ENCODE assay signal across 18 cellular contexts in the genomic region with DNA sequence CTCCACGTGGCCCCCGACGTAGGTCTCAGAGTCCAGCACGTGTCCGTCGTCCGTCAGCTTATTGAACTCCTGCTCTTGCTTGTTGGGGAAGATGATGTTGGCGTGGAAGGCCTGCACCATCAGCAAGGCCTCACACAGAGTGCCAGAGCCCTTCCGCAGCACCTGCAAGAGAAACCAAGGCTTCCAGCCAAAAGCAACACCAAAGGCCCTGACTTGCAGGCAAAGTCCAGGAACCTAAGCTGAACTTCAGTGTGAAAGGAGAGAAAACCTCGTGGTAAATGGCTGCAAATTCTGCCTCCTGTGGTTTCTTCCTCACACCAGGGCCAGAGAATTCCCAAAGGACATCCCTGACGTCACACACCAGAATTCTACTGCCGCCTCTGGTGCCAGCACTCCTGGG. TPM values are rescaled to one million over a fixed set of nuclear protein-coding genes. Genes with fewer than 3 reads are reported as not detected.
DNase-seq lines count a peak whose midpoint lies in the region; ATAC-seq, FAIRE-seq and TF ChIP-seq lines count a peak whose summit lies in the region.
"Had no signal": no experiment of that assay in that cellular context is flagged by ENCODE, and none has a peak within 500 bp of the region (broad histone marks: within the 10 kb centered on the region; RNA-seq: fewer than 3 reads in every experiment).

No MANE protein-coding gene starts in this region.

- WGBS in liver = 46% methylated on average over 12 of the region's 12 CpGs
- 100% methylated on average over 2 of the region's 12 CpGs for WGBS in HepG2 (ENCODE audit: low lambda C conversion rate)

- no peak for TF ChIP-seq POLR2A in HepG2 (IDR thresholded peaks at IDR 0.05; ENCODE audit: insufficient read depth in 1 of 2, low read depth in 2 of 2, low read length in 2 of 2)

- no peaks in the 10 kb centered on the region for H3K27me3 Mint-ChIP-seq in stimulated activated naive B cell treated with anti-CD40 and anti-IgM and Interleukin-4, amounts not matched to agents 10 μg/mL and 1 μg/mL and 100 μg/mL, for 72 hours
- H3K27me3 Mint-ChIP-seq in naive thymus-derived CD4-positive, alpha-beta T cell = no peaks in the 10 kb centered on the region
- H3K27me3 Mint-ChIP-seq: CD4-positive, alpha-beta memory T cell had no signal

- FAIRE-seq in HepG2 (lab: Jason Lieb, UNC) = no peak
- FAIRE-seq: GM12878, GM18507 had no signal

- H2AFZ ChIP-seq in HepG2 (ENCODE audit: low read length) = no peak overlapping the region
- H2AFZ ChIP-seq in osteoblast (ENCODE audit: low read length) = no peak overlapping the region

- H3K27ac ChIP-seq in liver (ENCODE audit: low read depth in 1 of 2, low read length in 2 of 2) (peak overlapping the region; percentile 55 to 82), HepG2 (ENCODE audit: extremely low read length, insufficient read depth, low read length) (no peak overlapping the region), osteoblast (ENCODE audit: low read depth, low read length) (no peak overlapping the region), RWPE1 (no peak overlapping the region)
- no peak overlapping the region for H3K27ac ChIP-seq in naive thymus-derived CD4-positive, alpha-beta T cell (ENCODE audit: low read depth, low read length)
- H3K27ac ChIP-seq: C4-2B had no signal

- intact Hi-C loops in HepG2 (cut with micrococcal nuclease; ENCODE audit: unreplicated experiment) = no loop called here
- intact Hi-C loops in naive thymus-derived CD4-positive, alpha-beta T cell (cut with micrococcal nuclease) = no loop called here

- H3K79me2 ChIP-seq in HepG2 (ENCODE audit: insufficient read depth, low read length) = no peaks in the 10 kb centered on the region
- no peaks in the 10 kb centered on the region for H3K79me2 ChIP-seq in osteoblast (ENCODE audit: insufficient read depth, low read length)

- H3K4me1 ChIP-seq in liver (ENCODE audit: control insufficient read depth in 4 of 4, insufficient read depth in 4 of 4, low read length in 3 of 4) (peaks cover 9 to 23% (median 19%) of the 10 kb centered on the region in 4 donors), HepG2 (ENCODE audit: insufficient read depth, low read length) (no peaks in the 10 kb centered on the region), osteoblast (ENCODE audit: insufficient read depth, low read length) (no peaks in the 10 kb centered on the region)
- H3K4me1 ChIP-seq in naive thymus-derived CD4-positive, alpha-beta T cell (ENCODE audit: control insufficient read depth in 2 of 2, insufficient read depth in 2 of 2, low read length in 2 of 2) = no peaks in the 10 kb centered on the region

- H3K9me3 ChIP-seq in liver (ENCODE audit: control insufficient read depth in 4 of 4, low read length in 3 of 4) (no peaks in the 10 kb centered on the region), HepG2 (ENCODE audit: low read length) (no peaks in the 10 kb centered on the region), osteoblast (ENCODE audit: low read depth, low read length) (no peaks in the 10 kb centered on the region)
- no peaks in the 10 kb centered on the region for H3K9me3 ChIP-seq in naive thymus-derived CD4-positive, alpha-beta T cell (ENCODE audit: control insufficient read depth in 2 of 3, low read length in 3 of 3)

- no peak for ATAC-seq in HepG2
- no peak for ATAC-seq in stimulated activated naive B cell treated with anti-CD40 and anti-IgM and Interleukin-4, amounts not matched to agents 10 μg/mL and 1 μg/mL and 100 μg/mL, for 72 hours (replicated peaks)
- ATAC-seq in naive thymus-derived CD4-positive, alpha-beta T cell = no peak

- TF ChIP-seq EP300 in HepG2 (IDR thresholded peaks at IDR 0.05; ENCODE audit: low read depth in 2 of 2, low read length in 2 of 2) (no peak), HepG2 (CRISPR knock-in tag; IDR thresholded peaks at IDR 0.05; ENCODE audit: borderline replicate concordance) (no peak)

- no peak for TF ChIP-seq CTCF in liver (IDR thresholded peaks at IDR 0.05; ENCODE audit: low read depth, low read length, missing input control)
- no peak for TF ChIP-seq CTCF in HepG2 (CRISPR knock-in tag; IDR thresholded peaks at IDR 0.05)
- no peak for TF ChIP-seq CTCF in osteoblast (IDR thresholded peaks at IDR 0.05; ENCODE audit: extremely low read depth, low read depth, low read length)
- no peak for TF ChIP-seq CTCF in RWPE1 (conservative IDR thresholded peaks at IDR 0.05; ENCODE audit: low read depth)

- no TSS peak for BruUV-seq in HepG2 (replicated peaks; lab: Mats Ljungman, UMichigan)

- POLR2A ChIA-PET in HepG2 (lab: Yijun Ruan, JAX) = no interaction called here
- POLR2A ChIA-PET in naive thymus-derived CD4-positive, alpha-beta T cell (lab: Charles Lee) = interaction anchor here (0.7 kb wide), 1 partner anchor 18 kb away, joined by 3 read pairs; no protein-coding TSS in a partner anchor
- POLR2A ChIA-PET in RWPE1 (lab: Yijun Ruan, JAX; ENCODE audit: low non-redundant PET) = no interaction called here

- no peaks in the 10 kb centered on the region for H3K4me1 Mint-ChIP-seq in stimulated activated naive B cell treated with anti-CD40 and anti-IgM and Interleukin-4, amounts not matched to agents 10 μg/mL and 1 μg/mL and 100 μg/mL, for 72 hours
- H3K4me1 Mint-ChIP-seq in naive thymus-derived CD4-positive, alpha-beta T cell = peaks cover 0 to 5% (median 4%) of the 10 kb centered on the region in 7 donors
- H3K4me1 Mint-ChIP-seq: H9 had no signal

- peaks cover 54 to 72% of the 10 kb centered on the region in 2 donors for H3K36me3 Mint-ChIP-seq in stimulated activated naive B cell treated with anti-CD40 and anti-IgM and Interleukin-4, amounts not matched to agents 10 μg/mL and 1 μg/mL and 100 μg/mL, for 72 hours
- peaks cover 14 to 44% (median 28%) of the 10 kb centered on the region in 5 donors for H3K36me3 Mint-ChIP-seq in naive thymus-derived CD4-positive, alpha-beta T cell

- CTCF ChIA-PET in HepG2 (lab: Yijun Ruan, JAX; ENCODE audit: low intra/inter-chr PET ratio, low total read pairs) (no interaction called here), RWPE1 (lab: Yijun Ruan, JAX) (no interaction called here)
- CTCF ChIA-PET in naive thymus-derived CD4-positive, alpha-beta T cell (lab: Charles Lee) = no interaction called here

- H3K9ac ChIP-seq in liver (ENCODE audit: low read depth in 1 of 2, low read length in 2 of 2) (peak overlapping the region in 1 of 2 donors; percentile 42), HepG2 (ENCODE audit: insufficient read depth, low read depth, low read length) (no peak overlapping the region)

- H3K4me3 ChIP-seq in liver (ENCODE audit: low read depth in 1 of 3, low read length in 3 of 3) = no peak overlapping the region
- no peak overlapping the region for H3K4me3 ChIP-seq in HepG2 (replicated peaks in 1 of 3; ENCODE audit: insufficient read depth in 1 of 3, low read depth in 2 of 3, low read length in 3 of 3)
- H3K4me3 ChIP-seq in osteoblast (ENCODE audit: insufficient read depth, low read length) = no peak overlapping the region
- no peak overlapping the region for H3K4me3 ChIP-seq in naive thymus-derived CD4-positive, alpha-beta T cell (ENCODE audit: low read length)
- H3K4me3 ChIP-seq: GM12878 had no signal

- H3K27ac Mint-ChIP-seq in stimulated activated naive B cell treated with anti-CD40 and anti-IgM and Interleukin-4, amounts not matched to agents 10 μg/mL and 1 μg/mL and 100 μg/mL, for 72 hours = peak overlapping the region; percentile 75
- no peak overlapping the region for H3K27ac Mint-ChIP-seq in naive thymus-derived CD4-positive, alpha-beta T cell
- H3K27ac Mint-ChIP-seq: H9 had no signal

- H3K9me3 Mint-ChIP-seq in stimulated activated naive B cell treated with anti-CD40 and anti-IgM and Interleukin-4, amounts not matched to agents 10 μg/mL and 1 μg/mL and 100 μg/mL, for 72 hours = no peaks in the 10 kb centered on the region
- H3K9me3 Mint-ChIP-seq in naive thymus-derived CD4-positive, alpha-beta T cell = no peaks in the 10 kb centered on the region
- H3K9me3 Mint-ChIP-seq: H9 had no signal

- no peaks in the 10 kb centered on the region for H4K20me1 ChIP-seq in HepG2 (ENCODE audit: insufficient read depth, low read length)
- H4K20me1 ChIP-seq in osteoblast (ENCODE audit: insufficient read depth, low read length) = no peaks in the 10 kb centered on the region

- TF ChIP-seq RAD21 in liver (IDR thresholded peaks at IDR 0.05) (peak; percentile 48 to 61), HepG2 (CRISPR knock-in tag; IDR thresholded peaks at IDR 0.05) (no peak)

- DNase-seq in HepG2 (ENCODE audit: low spot score) = no peak
- DNase-seq in ecto neural progenitor cell (ENCODE audit: low spot score) = peak; percentile 36
- DNase-seq in osteoblast (ENCODE audit: insufficient read length, low spot score, missing footprints) = peak; percentile 91
- DNase-seq in stimulated activated naive B cell treated with anti-CD40 and anti-IgM and Interleukin-4, amounts not matched to agents 10 μg/mL and 1 μg/mL and 100 μg/mL, for 72 hours = no peak
- no peak for DNase-seq in naive thymus-derived CD4-positive, alpha-beta T cell
- no peak for DNase-seq in RWPE1 (ENCODE audit: low spot score)
- no peak for DNase-seq in NCI-H510A (lab: John Stamatoyannopoulos, UW)
- DNase-seq: 8988T; ACHN; CD4-positive, alpha-beta memory T cell; DMS79; GOT3; H9 had no signal

- no peak overlapping the region for H3K4me2 ChIP-seq in HepG2 (ENCODE audit: low read depth, low read length)
- H3K4me2 ChIP-seq in osteoblast (ENCODE audit: insufficient read depth, low read length) = no peak overlapping the region

- no peak overlapping the region for H3K4me3 Mint-ChIP-seq in stimulated activated naive B cell treated with anti-CD40 and anti-IgM and Interleukin-4, amounts not matched to agents 10 μg/mL and 1 μg/mL and 100 μg/mL, for 72 hours
- H3K4me3 Mint-ChIP-seq in naive thymus-derived CD4-positive, alpha-beta T cell = no peak overlapping the region

- H3K36me3 ChIP-seq in liver (ENCODE audit: control insufficient read depth in 4 of 4, insufficient read depth in 3 of 4, low read depth in 1 of 4, low read length in 3 of 4) (peaks cover 13 to 49% (median 27%) of the 10 kb centered on the region in 4 donors), HepG2 (replicated peaks in 1 of 2; ENCODE audit: control insufficient read depth in 1 of 2, insufficient read depth in 2 of 2, low read length in 2 of 2) (peaks cover 33 to 76% of the 10 kb centered on the region in 2 experiments), osteoblast (ENCODE audit: insufficient read depth, low read length) (peaks cover 34% of the 10 kb centered on the region)
- peaks cover 9 to 73% (median 11%) of the 10 kb centered on the region in 3 experiments for H3K36me3 ChIP-seq in naive thymus-derived CD4-positive, alpha-beta T cell (ENCODE audit: control insufficient read depth in 2 of 3, insufficient read depth in 3 of 3, low read length in 3 of 3)

- H3K27me3 ChIP-seq in liver (ENCODE audit: control insufficient read depth in 4 of 4, insufficient read depth in 4 of 4, low read length in 3 of 4) (no peaks in the 10 kb centered on the region), HepG2 (ENCODE audit: control insufficient read depth in 1 of 2, insufficient read depth in 2 of 2, low read length in 2 of 2) (no peaks in the 10 kb centered on the region), osteoblast (ENCODE audit: insufficient read depth, low read length) (no peaks in the 10 kb centered on the region)
- no peaks in the 10 kb centered on the region for H3K27me3 ChIP-seq in naive thymus-derived CD4-positive, alpha-beta T cell (ENCODE audit: control insufficient read depth in 2 of 2, insufficient read depth in 2 of 2, low read length in 2 of 2)

- in situ Hi-C loops in HepG2 (cut with HindIII; ENCODE audit: extremely low pct_ligation_motif_present, low pct_unique_long_range_greater_than_20kb) = no loop called here

RNA-seq across cellular contexts. Expression of gene POLE, which starts 14.5 kb away (rescaled TPM):
- 10 to 100 TPM; 31.0 to 39.2 TPM for total RNA-seq in liver
- 1 to 10 TPM; 7.6 to 8.4 TPM for polyA plus RNA-seq in liver
- total RNA-seq in HepG2 (2016; rRNA removed; fragmentation: Illumina TruSeq; extraction: Trizol) = 25.7 and 52.2 TPM in 2 replicates
- total RNA-seq in HepG2 (2016; cell fraction: cytosol; rRNA removed; fragmentation: Illumina TruSeq; extraction: Trizol; ENCODE audit: low read depth) = 59.1 and 64.2 TPM in 2 replicates
- total RNA-seq in HepG2 (2016; cell fraction: insoluble cytoplasmic fraction; rRNA removed; fragmentation: Illumina TruSeq; extraction: Trizol) = 20.9 and 52.7 TPM in 2 replicates
- total RNA-seq in HepG2 (2016; cell fraction: membrane; rRNA removed; fragmentation: Illumina TruSeq; extraction: Trizol) = 57.6 and 66.6 TPM in 2 replicates
- total RNA-seq in HepG2 (2016; cell fraction: nucleus; rRNA removed; fragmentation: Illumina TruSeq; extraction: Trizol) = 72.5 and 80.9 TPM in 2 replicates
- polyA plus RNA-seq in HepG2 (2011; rRNA removed) = 23.2 and 25.3 TPM in 2 replicates
- polyA plus RNA-seq in HepG2 (2011; cell fraction: cytosol; rRNA removed) = 4.8 and 9.4 TPM in 2 replicates
- polyA plus RNA-seq in HepG2 (2011; cell fraction: nucleus; rRNA removed) = 134 and 225 TPM in 2 replicates
- polyA plus RNA-seq in HepG2 (2012) = 14.9 and 21.3 TPM in 2 replicates
- polyA plus RNA-seq in HepG2 (2016; cell fraction: cytosol; fragmentation: Illumina TruSeq; extraction: Trizol; ENCODE audit: low read depth) = 4.1 and 5.2 TPM in 2 replicates
- polyA plus RNA-seq in HepG2 (2016; cell fraction: insoluble cytoplasmic fraction; fragmentation: Illumina TruSeq; extraction: Trizol; ENCODE audit: low read depth) = 21.3 and 29.5 TPM in 2 replicates
- 11.4 and 13.7 TPM in 2 replicates for polyA plus RNA-seq in HepG2 (2016; cell fraction: membrane; fragmentation: Illumina TruSeq; extraction: Trizol; ENCODE audit: low read depth)
- 185 and 194 TPM in 2 replicates for polyA plus RNA-seq in HepG2 (2016; cell fraction: nucleus; fragmentation: Illumina TruSeq; extraction: Trizol; ENCODE audit: insufficient read depth, low read depth)
- 104 and 245 TPM in 2 replicates for polyA minus RNA-seq in HepG2 (2011; rRNA and poly(A)+ RNA removed; ENCODE audit: low replicate concordance)
- 12.9 and 22.7 TPM in 2 replicates for polyA minus RNA-seq in HepG2 (2011; cell fraction: cytosol; rRNA and poly(A)+ RNA removed)
- 79.4 and 111 TPM in 2 replicates for polyA minus RNA-seq in HepG2 (2011; cell fraction: nucleus; rRNA and poly(A)+ RNA removed)
- 15.2 and 22.1 TPM in 2 replicates for total RNA-seq in osteoblast
- total RNA-seq in naive thymus-derived CD4-positive, alpha-beta T cell = 100 to 1,000 TPM in 1 of 5 experiments, 10 to 100 TPM in 4; 54.5 to 138 (median 62.1) TPM
- 1 to 10 TPM; 3.6 to 8.8 TPM for polyA plus RNA-seq in naive thymus-derived CD4-positive, alpha-beta T cell

RNA-seq across cellular contexts. Expression of gene PXMP2, which starts 14.7 kb away (rescaled TPM):
- total RNA-seq in liver (100 to 1,000 TPM in 1 of 2 donors, 10 to 100 TPM in 1; 43.8 to 117 TPM), HepG2 (2016; rRNA removed; fragmentation: Illumina TruSeq; extraction: Trizol) (38.3 and 42.9 TPM in 2 replicates), osteoblast (10.1 and 10.6 TPM in 2 replicates)
- polyA plus RNA-seq in liver (100 to 1,000 TPM; 153 to 259 TPM), HepG2 (2011; rRNA removed) (24.4 and 25.5 TPM in 2 replicates)
- total RNA-seq in HepG2 (2016; cell fraction: cytosol; rRNA removed; fragmentation: Illumina TruSeq; extraction: Trizol; ENCODE audit: low read depth) = 129 and 144 TPM in 2 replicates
- 34.3 and 45.4 TPM in 2 replicates for total RNA-seq in HepG2 (2016; cell fraction: insoluble cytoplasmic fraction; rRNA removed; fragmentation: Illumina TruSeq; extraction: Trizol)
- total RNA-seq in HepG2 (2016; cell fraction: membrane; rRNA removed; fragmentation: Illumina TruSeq; extraction: Trizol) = 94.5 and 107 TPM in 2 replicates
- 16.5 and 17.4 TPM in 2 replicates for total RNA-seq in HepG2 (2016; cell fraction: nucleus; rRNA removed; fragmentation: Illumina TruSeq; extraction: Trizol)
- polyA plus RNA-seq in HepG2 (2011; cell fraction: cytosol; rRNA removed) = 21.8 and 27.1 TPM in 2 replicates
- polyA plus RNA-seq in HepG2 (2011; cell fraction: nucleus; rRNA removed) = 11.1 and 15.6 TPM in 2 replicates
- 14.0 and 18.0 TPM in 2 replicates for polyA plus RNA-seq in HepG2 (2012)
- polyA plus RNA-seq in HepG2 (2016; cell fraction: cytosol; fragmentation: Illumina TruSeq; extraction: Trizol; ENCODE audit: low read depth) = 136 and 147 TPM in 2 replicates
- 33.1 and 37.0 TPM in 2 replicates for polyA plus RNA-seq in HepG2 (2016; cell fraction: insoluble cytoplasmic fraction; fragmentation: Illumina TruSeq; extraction: Trizol; ENCODE audit: low read depth)
- 87.1 and 93.3 TPM in 2 replicates for polyA plus RNA-seq in HepG2 (2016; cell fraction: membrane; fragmentation: Illumina TruSeq; extraction: Trizol; ENCODE audit: low read depth)
- polyA plus RNA-seq in HepG2 (2016; cell fraction: nucleus; fragmentation: Illumina TruSeq; extraction: Trizol; ENCODE audit: insufficient read depth, low read depth) = 39.4 and 39.9 TPM in 2 replicates
- polyA minus RNA-seq in HepG2 (2011; rRNA and poly(A)+ RNA removed; ENCODE audit: low replicate concordance) = 14.3 and 48.1 TPM in 2 replicates
- polyA minus RNA-seq in HepG2 (2011; cell fraction: cytosol; rRNA and poly(A)+ RNA removed) = 4.0 and 7.8 TPM in 2 replicates
- 7.0 and 7.9 TPM in 2 replicates for polyA minus RNA-seq in HepG2 (2011; cell fraction: nucleus; rRNA and poly(A)+ RNA removed)
- total RNA-seq in naive thymus-derived CD4-positive, alpha-beta T cell = 10 to 100 TPM in 1 of 5 experiments, 1 to 10 TPM in 4; 2.6 to 26.8 (median 5.4) TPM
- polyA plus RNA-seq in naive thymus-derived CD4-positive, alpha-beta T cell = 10 to 100 TPM; 10.4 to 11.1 TPM

RNA-seq across cellular contexts. Expression of gene PGAM5, which starts 38.0 kb away (rescaled TPM):
- total RNA-seq in liver (10 to 100 TPM; 19.0 to 34.0 TPM), HepG2 (2016; rRNA removed; fragmentation: Illumina TruSeq; extraction: Trizol) (77.1 and 77.9 TPM in 2 replicates), osteoblast (20.9 and 24.6 TPM in 2 replicates)
- polyA plus RNA-seq in liver (10 to 100 TPM in 1 of 2 donors, 1 to 10 TPM in 1; 6.3 to 25.4 TPM), HepG2 (2011; rRNA removed) (18.0 and 23.8 TPM in 2 replicates)
- total RNA-seq in HepG2 (2016; cell fraction: cytosol; rRNA removed; fragmentation: Illumina TruSeq; extraction: Trizol; ENCODE audit: low read depth) = 37.0 and 40.3 TPM in 2 replicates
- total RNA-seq in HepG2 (2016; cell fraction: insoluble cytoplasmic fraction; rRNA removed; fragmentation: Illumina TruSeq; extraction: Trizol) = 75.8 and 78.5 TPM in 2 replicates
- total RNA-seq in HepG2 (2016; cell fraction: membrane; rRNA removed; fragmentation: Illumina TruSeq; extraction: Trizol) = 82.5 and 88.7 TPM in 2 replicates
- 27.7 and 31.2 TPM in 2 replicates for total RNA-seq in HepG2 (2016; cell fraction: nucleus; rRNA removed; fragmentation: Illumina TruSeq; extraction: Trizol)
- polyA plus RNA-seq in HepG2 (2011; cell fraction: cytosol; rRNA removed) = 15.3 and 23.5 TPM in 2 replicates
- polyA plus RNA-seq in HepG2 (2011; cell fraction: nucleus; rRNA removed) = 14.4 and 15.9 TPM in 2 replicates
- polyA plus RNA-seq in HepG2 (2012) = 14.5 and 23.5 TPM in 2 replicates
- polyA plus RNA-seq in HepG2 (2016; cell fraction: cytosol; fragmentation: Illumina TruSeq; extraction: Trizol; ENCODE audit: low read depth) = 28.3 and 31.0 TPM in 2 replicates
- 59.5 and 70.5 TPM in 2 replicates for polyA plus RNA-seq in HepG2 (2016; cell fraction: insoluble cytoplasmic fraction; fragmentation: Illumina TruSeq; extraction: Trizol; ENCODE audit: low read depth)
- polyA plus RNA-seq in HepG2 (2016; cell fraction: membrane; fragmentation: Illumina TruSeq; extraction: Trizol; ENCODE audit: low read depth) = 47.3 and 51.7 TPM in 2 replicates
- polyA plus RNA-seq in HepG2 (2016; cell fraction: nucleus; fragmentation: Illumina TruSeq; extraction: Trizol; ENCODE audit: insufficient read depth, low read depth) = 43.9 and 45.1 TPM in 2 replicates
- polyA minus RNA-seq in HepG2 (2011; rRNA and poly(A)+ RNA removed; ENCODE audit: low replicate concordance) = 89.6 and 210 TPM in 2 replicates
- polyA minus RNA-seq in HepG2 (2011; cell fraction: cytosol; rRNA and poly(A)+ RNA removed) = 28.3 and 32.7 TPM in 2 replicates
- 9.9 and 10.2 TPM in 2 replicates for polyA minus RNA-seq in HepG2 (2011; cell fraction: nucleus; rRNA and poly(A)+ RNA removed)
- total RNA-seq in naive thymus-derived CD4-positive, alpha-beta T cell = 10 to 100 TPM; 19.3 to 51.7 (median 21.4) TPM
- polyA plus RNA-seq in naive thymus-derived CD4-positive, alpha-beta T cell = 10 to 100 TPM; 15.3 to 26.6 TPM

RNA-seq across cellular contexts. Expression of gene P2RX2, which starts 54.1 kb away (rescaled TPM):
- total RNA-seq in liver = not detected
- not detected for polyA plus RNA-seq in liver
- total RNA-seq in HepG2 (2016; rRNA removed; fragmentation: Illumina TruSeq; extraction: Trizol) = not detected in 2 replicates
- not detected in 2 replicates for total RNA-seq in HepG2 (2016; cell fraction: cytosol; rRNA removed; fragmentation: Illumina TruSeq; extraction: Trizol; ENCODE audit: low read depth)
- total RNA-seq in HepG2 (2016; cell fraction: insoluble cytoplasmic fraction; rRNA removed; fragmentation: Illumina TruSeq; extraction: Trizol) = not detected in 2 replicates
- not detected in 2 replicates for total RNA-seq in HepG2 (2016; cell fraction: membrane; rRNA removed; fragmentation: Illumina TruSeq; extraction: Trizol)
- total RNA-seq in HepG2 (2016; cell fraction: nucleus; rRNA removed; fragmentation: Illumina TruSeq; extraction: Trizol) = not detected in 2 replicates
- polyA plus RNA-seq in HepG2 (2011; rRNA removed) = not detected in 2 replicates
- polyA plus RNA-seq in HepG2 (2011; cell fraction: cytosol; rRNA removed) = not detected in 2 replicates
- polyA plus RNA-seq in HepG2 (2011; cell fraction: nucleus; rRNA removed) = not detected in 2 replicates
- not detected in 2 replicates for polyA plus RNA-seq in HepG2 (2012)
- polyA plus RNA-seq in HepG2 (2016; cell fraction: cytosol; fragmentation: Illumina TruSeq; extraction: Trizol; ENCODE audit: low read depth) = not detected in 2 replicates
- not detected in 2 replicates for polyA plus RNA-seq in HepG2 (2016; cell fraction: insoluble cytoplasmic fraction; fragmentation: Illumina TruSeq; extraction: Trizol; ENCODE audit: low read depth)
- not detected in 2 replicates for polyA plus RNA-seq in HepG2 (2016; cell fraction: membrane; fragmentation: Illumina TruSeq; extraction: Trizol; ENCODE audit: low read depth)
- polyA plus RNA-seq in HepG2 (2016; cell fraction: nucleus; fragmentation: Illumina TruSeq; extraction: Trizol; ENCODE audit: insufficient read depth, low read depth) = not detected in 2 replicates
- polyA minus RNA-seq in HepG2 (2011; rRNA and poly(A)+ RNA removed; ENCODE audit: low replicate concordance) = not detected in 2 replicates
- not detected in 2 replicates for polyA minus RNA-seq in HepG2 (2011; cell fraction: cytosol; rRNA and poly(A)+ RNA removed)
- not detected in 2 replicates for polyA minus RNA-seq in HepG2 (2011; cell fraction: nucleus; rRNA and poly(A)+ RNA removed)
- total RNA-seq in osteoblast = not detected in 2 replicates
- under 1 TPM in 1 of 5 experiments, not detected in 4; 0.32 TPM for total RNA-seq in naive thymus-derived CD4-positive, alpha-beta T cell
- not detected for polyA plus RNA-seq in naive thymus-derived CD4-positive, alpha-beta T cell
- total RNA-seq: CD4-positive, alpha-beta memory T cell; GM12878; HT-29 had no signal
- polyA plus RNA-seq: CD4-positive, alpha-beta memory T cell; GM12878 had no signal

Comparison
In these comparisons a context has a peak if more than half of its experiments do, and no peak if none do; other contexts are left out.
1. H3K27ac ChIP-seq: peak in liver (2 of 2); none in HepG2 (single experiment), osteoblast (single experiment), naive thymus-derived CD4-positive, alpha-beta T cell (single experiment) and RWPE1 (single experiment).
2. DNase-seq: peak in ecto neural progenitor cell (single experiment) and osteoblast (single experiment); none in HepG2 (single experiment), stimulated activated naive B cell treated with anti-CD40 and anti-IgM and Interleukin-4, amounts not matched to agents 10 μg/mL and 1 μg/mL and 100 μg/mL, for 72 hours (single experiment), naive thymus-derived CD4-positive, alpha-beta T cell (0 of 9), RWPE1 (single experiment) and NCI-H510A (single experiment).